19 cellular contexts compared by ENCODE assay signal in genomic region chr11:111520565-111520964, GRCh38. TPM values are rescaled to one million over a fixed set of nuclear protein-coding genes. Genes with fewer than 3 reads are reported as not detected.
DNase-seq lines count a peak whose midpoint lies in the region; ATAC-seq and TF ChIP-seq lines count a peak whose summit lies in the region.
"Had no signal": no experiment of that assay in that cellular context is flagged by ENCODE, and none has a peak within 500 bp of the region (broad histone marks: within the 10 kb centered on the region; RNA-seq: fewer than 3 reads in every experiment).

No MANE protein-coding gene starts in this region.

- H3F3A ChIP-seq in SK-N-SH (replicated peaks; ENCODE audit: insufficient read depth) = peaks cover 28% of the 10 kb centered on the region

- no peaks in the 10 kb centered on the region for H3K27me3 ChIP-seq in SK-N-SH (ENCODE audit: insufficient read depth)

- POLR2A ChIA-PET in SK-N-SH (lab: Yijun Ruan, JAX) = no interaction called here

- peak overlapping the region; percentile 60 to 87; a peak in 3 of 4 replicates for H3K27ac ChIP-seq in SK-N-SH (ENCODE audit: low read depth in 2 of 2, low read length in 1 of 2)
- H3K27ac ChIP-seq: C4-2B, psoas muscle had no signal

- CTCF ChIA-PET in SK-N-SH (lab: Yijun Ruan, JAX) = no interaction called here

- intact Hi-C loops in head of caudate nucleus (cut with DNase I) = no loop called here

- DNase-seq in GM03348 (ENCODE audit: low spot score) (peak; percentile 33), SK-N-SH (no peak), fibroblast of gingiva (ENCODE audit: low read depth) (peak; percentile 53), renal cortical epithelial cell (ENCODE audit: low read depth) (peak; percentile 65), head of caudate nucleus (no peak), NCI-H1092 (lab: John Stamatoyannopoulos, UW) (no peak)
- DNase-seq: activated CD4-positive, alpha-beta memory T cell treated with anti-CD3 and anti-CD28 coated beads, Interleukin-2, amount 10 ng/mL, durations not matched to agents 7 days and 5 days; DMS153; Kasumi-1; NCI-H1694 treated with DMSO at 0.1 percent for 48 hours; NCI-H510A; psoas muscle had no signal

- TF ChIP-seq EP300 in SK-N-SH (IDR thresholded peaks at IDR 0.05; ENCODE audit: borderline replicate concordance in 1 of 2, low read depth in 1 of 2, low read length in 1 of 2) = no peak

- no peaks in the 10 kb centered on the region for H3K9me2 ChIP-seq in SK-N-SH

- ATAC-seq in HG03521 (IDR thresholded peaks at IDR 0.05; ENCODE audit: unreplicated experiment) = no peak
- ATAC-seq: natural killer cell treated with Interleukin-12 subunit alpha and Interleukin-12 subunit beta and Interleukin-15 and Interleukin-18, amount 100 ng/mL, for 72 hours; psoas muscle had no signal

- H3K4me1 ChIP-seq in SK-N-SH (ENCODE audit: control insufficient read depth in 1 of 2, insufficient read depth in 2 of 2, low read depth in 1 of 2, low read length in 1 of 2) = peaks cover 0 to 19% of the 10 kb centered on the region in 2 experiments; a peak in 2 of 4 replicates
- H3K4me1 ChIP-seq: psoas muscle had no signal

- no peak overlapping the region; the same call in 1 of the 2 replicates for H2AFZ ChIP-seq in SK-N-SH (ENCODE audit: low read depth)

- no peak for TF ChIP-seq RAD21 in SK-N-SH (IDR thresholded peaks at IDR 0.05; ENCODE audit: low read length)

- H3K36me3 ChIP-seq in SK-N-SH (replicated peaks in 1 of 2; ENCODE audit: control insufficient read depth in 1 of 2, insufficient read depth in 2 of 2, low read length in 1 of 2) = no peaks in the 10 kb centered on the region

- 78% methylated on average over 2 of the region's 2 CpGs for WGBS in SK-N-SH (ENCODE audit: low lambda C conversion rate)

- H3K79me2 ChIP-seq in SK-N-SH (ENCODE audit: insufficient read depth) = no peaks in the 10 kb centered on the region

- no peak overlapping the region for H3K4me3 ChIP-seq in SK-N-SH (ENCODE audit: low read depth in 2 of 2, low read length in 1 of 2)
- H3K4me3 ChIP-seq: psoas muscle had no signal

- no peaks in the 10 kb centered on the region for H3K9me3 ChIP-seq in SK-N-SH
- H3K9me3 ChIP-seq: psoas muscle had no signal

- H4K20me1 ChIP-seq in SK-N-SH (ENCODE audit: insufficient read depth) = no peaks in the 10 kb centered on the region

- peak overlapping the region; percentile 61; the same call in 1 of the 2 replicates for H3K9ac ChIP-seq in SK-N-SH

- TF ChIP-seq CTCF in SK-N-SH (IDR thresholded peaks at IDR 0.05) = no peak

- peak overlapping the region; percentile 45 for H3K4me2 ChIP-seq in SK-N-SH

TF ChIP-seq in SK-N-SH, 30 proteins besides CTCF, POLR2A, EP300 and RAD21:
- no peak for TF ChIP-seq FOXM1 (IDR thresholded peaks at IDR 0.05; ENCODE audit: low read depth)
- TF ChIP-seq FOSL2 (IDR thresholded peaks at IDR 0.05; ENCODE audit: borderline replicate concordance, low read depth) = peak; percentile 72; the same call in 1 of the 2 replicates
- TF ChIP-seq JUND (IDR thresholded peaks at IDR 0.05) = peak; percentile 36
TF ChIP-seq in SK-N-SH: peak in this region for 2.

RNA-seq across cellular contexts. Expression of gene HOATZ, which starts 6.0 kb away (rescaled TPM):
- 4.4 and 4.9 TPM in 2 replicates for polyA plus RNA-seq in SK-N-SH (2012; rRNA removed)
- 5.8 and 6.8 TPM in 2 replicates for polyA plus RNA-seq in SK-N-SH (2012; cell fraction: cytosol; rRNA removed)
- 2.7 and 3.8 TPM in 2 replicates for polyA plus RNA-seq in SK-N-SH (2012; cell fraction: nucleus; rRNA removed)
- total RNA-seq in renal cortical epithelial cell = not detected in 2 replicates
- total RNA-seq: activated CD4-positive, alpha-beta memory T cell treated with anti-CD3 and anti-CD28 coated beads, Interleukin-2, amount 10 ng/mL, durations not matched to agents 7 days and 5 days; activated T-helper 1 cell treated with anti-CD3 and anti-CD28 coated beads, Interleukin-12 subunit alpha, Interleukin-12 subunit beta, Interleukin-2, Interleukin-4 antibody, amounts not matched to agents 30 ng/mL and 10 ng/mL and 1 ng/mL, durations not matched to agents 14 hours and 24 hours and 36 hours; lung microvascular endothelial cell; natural killer cell treated with Interleukin-12 subunit alpha and Interleukin-12 subunit beta and Interleukin-15 and Interleukin-18, amount 100 ng/mL, for 72 hours; OCI-LY7; psoas muscle had no signal
- polyA plus RNA-seq: esophagus, psoas muscle had no signal

RNA-seq across cellular contexts. Expression of gene BTG4, which starts 8.4 kb away (rescaled TPM):
- 0.26 and 0.34 TPM in 2 replicates for polyA plus RNA-seq in SK-N-SH (2012; rRNA removed)
- 0.18 and 0.26 TPM in 2 replicates for polyA plus RNA-seq in SK-N-SH (2012; cell fraction: cytosol; rRNA removed)
- polyA plus RNA-seq in SK-N-SH (2012; cell fraction: nucleus; rRNA removed) = 0.34 and 0.45 TPM in 2 replicates
- not detected in 2 replicates for total RNA-seq in renal cortical epithelial cell
- total RNA-seq: activated CD4-positive, alpha-beta memory T cell treated with anti-CD3 and anti-CD28 coated beads, Interleukin-2, amount 10 ng/mL, durations not matched to agents 7 days and 5 days; activated T-helper 1 cell treated with anti-CD3 and anti-CD28 coated beads, Interleukin-12 subunit alpha, Interleukin-12 subunit beta, Interleukin-2, Interleukin-4 antibody, amounts not matched to agents 30 ng/mL and 10 ng/mL and 1 ng/mL, durations not matched to agents 14 hours and 24 hours and 36 hours; lung microvascular endothelial cell; natural killer cell treated with Interleukin-12 subunit alpha and Interleukin-12 subunit beta and Interleukin-15 and Interleukin-18, amount 100 ng/mL, for 72 hours; OCI-LY7; psoas muscle had no signal
- polyA plus RNA-seq: esophagus, psoas muscle had no signal

RNA-seq across cellular contexts. Expression of gene LAYN, which starts 20.0 kb away (rescaled TPM):
- 366 and 437 TPM in 2 replicates for polyA plus RNA-seq in SK-N-SH (2012; rRNA removed)
- 389 and 422 TPM in 2 replicates for polyA plus RNA-seq in SK-N-SH (2012; cell fraction: cytosol; rRNA removed)
- 219 and 356 TPM in 2 replicates for polyA plus RNA-seq in SK-N-SH (2012; cell fraction: nucleus; rRNA removed)
- total RNA-seq in renal cortical epithelial cell = 10.0 and 61.1 TPM in 2 replicates
- total RNA-seq: OCI-LY7 had no signal

Comparison
In these comparisons a context has a peak if more than half of its experiments do, and no peak if none do; other contexts are left out.
1. DNase-seq: peak in GM03348 (single experiment), fibroblast of gingiva (single experiment) and renal cortical epithelial cell (single experiment); none in SK-N-SH (single experiment), head of caudate nucleus (0 of 42) and NCI-H1092 (single experiment).